In genomic region chr2:28348921-28349320, GRCh38 we compare ENCODE assay signal across 28 cellular contexts. TPM values are rescaled to one million over a fixed set of nuclear protein-coding genes. Genes with fewer than 3 reads are reported as not detected.
DNase-seq lines count a peak whose midpoint lies in the region; ATAC-seq and TF ChIP-seq lines count a peak whose summit lies in the region.
"Had no signal": no experiment of that assay in that cellular context is flagged by ENCODE, and none has a peak within 500 bp of the region (broad histone marks: within the 10 kb centered on the region; RNA-seq: fewer than 3 reads in every experiment).

No MANE protein-coding gene starts in this region.

- H3K27me3 Mint-ChIP-seq in activated naive CD4-positive, alpha-beta T cell treated with anti-CD3 and anti-CD28 coated beads, Interleukin-2, amount 10 ng/mL, durations not matched to agents 7 days and 5 days: peaks cover 27% of the 10 kb centered on the region
- no peaks in the 10 kb centered on the region for H3K27me3 Mint-ChIP-seq in activated naive CD8-positive, alpha-beta T cell treated with anti-CD3 and anti-CD28 coated beads, Interleukin-2, amount 10 ng/mL, durations not matched to agents 7 days and 5 days
- peaks cover 0 to 3% (median 0%) of the 10 kb centered on the region in 5 donors for H3K27me3 Mint-ChIP-seq in naive thymus-derived CD8-positive, alpha-beta T cell
- H3K27me3 Mint-ChIP-seq: activated B cell treated with CpG ODN at 0.5 μM for 24 hours; activated T-cell treated with anti-CD3 and anti-CD28 coated beads, Interleukin-2, amount 50 U/mL, for 24 hours; B cell; type B pancreatic cell had no signal

- peak overlapping the region; percentile 87 for H3K27ac Mint-ChIP-seq in activated naive CD4-positive, alpha-beta T cell treated with anti-CD3 and anti-CD28 coated beads, Interleukin-2, amount 10 ng/mL, durations not matched to agents 7 days and 5 days
- H3K27ac Mint-ChIP-seq in activated naive CD4-positive, alpha-beta T cell treated with anti-CD3 and anti-CD28 coated beads, Interleukin-2, amount 50 U/mL, for 72 hours: peak overlapping the region in 1 of 2 donors; percentile 83
- H3K27ac Mint-ChIP-seq in activated naive CD8-positive, alpha-beta T cell treated with anti-CD3 and anti-CD28 coated beads, Interleukin-2, amount 10 ng/mL, durations not matched to agents 7 days and 5 days: peak overlapping the region; percentile 77
- peak overlapping the region in 5 of 10 donors; percentile 53 to 94 (median 57) for H3K27ac Mint-ChIP-seq in naive thymus-derived CD8-positive, alpha-beta T cell
- H3K27ac Mint-ChIP-seq: activated B cell treated with CpG ODN at 0.5 μM for 24 hours, B cell, type B pancreatic cell had no signal

- H3K4me3 Mint-ChIP-seq in activated naive CD4-positive, alpha-beta T cell treated with anti-CD3 and anti-CD28 coated beads, Interleukin-2, amount 10 ng/mL, durations not matched to agents 7 days and 5 days: peak overlapping the region; percentile 47
- no peak overlapping the region for H3K4me3 Mint-ChIP-seq in activated naive CD8-positive, alpha-beta T cell treated with anti-CD3 and anti-CD28 coated beads, Interleukin-2, amount 10 ng/mL, durations not matched to agents 7 days and 5 days
- H3K4me3 Mint-ChIP-seq in naive thymus-derived CD8-positive, alpha-beta T cell: peak overlapping the region in 6 of 10 donors; percentile 8 to 58 (median 44)
- H3K4me3 Mint-ChIP-seq: activated B cell treated with CpG ODN at 0.5 μM for 24 hours, B cell, type B pancreatic cell had no signal

- intact Hi-C loops in vagina (cut with DNase I): loop anchor here (10.0 kb wide), 1 partner anchor 2004 kb away; the partner anchor contains the start of genes ADGRF3 and SELENOI
- intact Hi-C loops in prostate gland (cut with DNase I): loop anchor here (5.0 kb wide), 1 partner anchor 38 kb away; no protein-coding TSS in a partner anchor

- no peaks in the 10 kb centered on the region for H3K9me3 ChIP-seq in vagina
- no peaks in the 10 kb centered on the region for H3K9me3 ChIP-seq in prostate gland
- H3K9me3 ChIP-seq: ascending aorta, gastroesophageal sphincter had no signal

- H3K4me1 Mint-ChIP-seq in activated naive CD4-positive, alpha-beta T cell treated with anti-CD3 and anti-CD28 coated beads, Interleukin-2, amount 10 ng/mL, durations not matched to agents 7 days and 5 days: peaks cover 52% of the 10 kb centered on the region
- H3K4me1 Mint-ChIP-seq in activated naive CD8-positive, alpha-beta T cell treated with anti-CD3 and anti-CD28 coated beads, Interleukin-2, amount 10 ng/mL, durations not matched to agents 7 days and 5 days: peaks cover 9% of the 10 kb centered on the region
- peaks cover 12 to 31% (median 27%) of the 10 kb centered on the region in 4 donors for H3K4me1 Mint-ChIP-seq in naive thymus-derived CD8-positive, alpha-beta T cell
- H3K4me1 Mint-ChIP-seq: activated B cell treated with CpG ODN at 0.5 μM for 24 hours, B cell had no signal

- ATAC-seq in activated naive CD4-positive, alpha-beta T cell treated with anti-CD3 and anti-CD28 coated beads, Interleukin-2, amount 50 U/mL, for 72 hours: no peak
- ATAC-seq in activated naive CD8-positive, alpha-beta T cell treated with anti-CD3 and anti-CD28 coated beads, Interleukin-2, amount 10 ng/mL, durations not matched to agents 7 days and 5 days (ENCODE audit: low read depth): no peak
- no peak for ATAC-seq in naive thymus-derived CD8-positive, alpha-beta T cell
- ATAC-seq: gastroesophageal sphincter, Right ventricle myocardium inferior had no signal

- TF ChIP-seq POLR2A in vagina (IDR thresholded peaks at IDR 0.05) (no peak), prostate gland (IDR thresholded peaks at IDR 0.05) (no peak)

- peak overlapping the region; percentile 60 for H3K27ac ChIP-seq in vagina
- no peak overlapping the region for H3K27ac ChIP-seq in prostate gland
- H3K27ac ChIP-seq: ascending aorta, cardiac muscle cell, gastroesophageal sphincter, PC-9 had no signal

- no peaks in the 10 kb centered on the region for H3K9me3 Mint-ChIP-seq in activated naive CD4-positive, alpha-beta T cell treated with anti-CD3 and anti-CD28 coated beads, Interleukin-2, amount 10 ng/mL, durations not matched to agents 7 days and 5 days
- no peaks in the 10 kb centered on the region for H3K9me3 Mint-ChIP-seq in activated naive CD4-positive, alpha-beta T cell treated with anti-CD3 and anti-CD28 coated beads, Interleukin-2, amount 50 U/mL, for 72 hours
- H3K9me3 Mint-ChIP-seq in activated naive CD8-positive, alpha-beta T cell treated with anti-CD3 and anti-CD28 coated beads, Interleukin-2, amount 10 ng/mL, durations not matched to agents 7 days and 5 days: no peaks in the 10 kb centered on the region
- H3K9me3 Mint-ChIP-seq in naive thymus-derived CD8-positive, alpha-beta T cell: no peaks in the 10 kb centered on the region
- H3K9me3 Mint-ChIP-seq: activated B cell treated with CpG ODN at 0.5 μM for 24 hours; activated T-cell treated with anti-CD3 and anti-CD28 coated beads, Interleukin-2, amount 50 U/mL, for 24 hours; type B pancreatic cell had no signal

- POLR2A ChIA-PET in activated naive CD8-positive, alpha-beta T cell treated with anti-CD3 and anti-CD28 coated beads, Interleukin-2, amount 10 ng/mL, durations not matched to agents 7 days and 5 days (lab: Charles Lee): interaction anchor here (0.8 to 1.7 kb wide), 2 partner anchors 15 to 43 kb away, joined by 3 to 13 read pairs; partner anchors contain the start of gene FOSL2
- POLR2A ChIA-PET in naive thymus-derived CD8-positive, alpha-beta T cell (lab: Charles Lee): interaction anchor here (0.8 kb wide), 1 partner anchor 41 kb away, joined by 3 read pairs; no protein-coding TSS in a partner anchor

- peaks cover 8% of the 10 kb centered on the region for H3K36me3 Mint-ChIP-seq in activated naive CD4-positive, alpha-beta T cell treated with anti-CD3 and anti-CD28 coated beads, Interleukin-2, amount 10 ng/mL, durations not matched to agents 7 days and 5 days
- H3K36me3 Mint-ChIP-seq in activated naive CD4-positive, alpha-beta T cell treated with anti-CD3 and anti-CD28 coated beads, Interleukin-2, amount 50 U/mL, for 72 hours: no peaks in the 10 kb centered on the region
- no peaks in the 10 kb centered on the region for H3K36me3 Mint-ChIP-seq in activated naive CD8-positive, alpha-beta T cell treated with anti-CD3 and anti-CD28 coated beads, Interleukin-2, amount 10 ng/mL, durations not matched to agents 7 days and 5 days
- H3K36me3 Mint-ChIP-seq in naive thymus-derived CD8-positive, alpha-beta T cell: no peaks in the 10 kb centered on the region
- H3K36me3 Mint-ChIP-seq: type B pancreatic cell had no signal

- CTCF ChIA-PET in activated naive CD4-positive, alpha-beta T cell treated with anti-CD3 and anti-CD28 coated beads, Interleukin-2, amount 10 ng/mL, durations not matched to agents 7 days and 5 days (lab: Charles Lee): no interaction called here

- 95% methylated on average over 11 of the region's 11 CpGs for WGBS in prostate gland

- no peak overlapping the region for H3K4me3 ChIP-seq in vagina
- H3K4me3 ChIP-seq in prostate gland: no peak overlapping the region
- H3K4me3 ChIP-seq: ascending aorta, cardiac muscle cell, gastroesophageal sphincter, PC-9 had no signal

- H3K4me1 ChIP-seq in vagina: peaks cover 60% of the 10 kb centered on the region
- H3K4me1 ChIP-seq in prostate gland (replicated peaks): no peaks in the 10 kb centered on the region

- no peaks in the 10 kb centered on the region for H3K36me3 ChIP-seq in vagina
- H3K36me3 ChIP-seq in prostate gland: no peaks in the 10 kb centered on the region
- H3K36me3 ChIP-seq: ascending aorta, cardiac muscle cell, gastroesophageal sphincter had no signal

- no peaks in the 10 kb centered on the region for H3K27me3 ChIP-seq in vagina
- no peaks in the 10 kb centered on the region for H3K27me3 ChIP-seq in prostate gland (replicated peaks; ENCODE audit: insufficient read depth)
- H3K27me3 ChIP-seq: ascending aorta, cardiac muscle cell, gastroesophageal sphincter had no signal

- TF ChIP-seq CTCF in vagina (IDR thresholded peaks at IDR 0.05) (no peak), prostate gland (IDR thresholded peaks at IDR 0.05) (no peak)

- DNase-seq in activated naive CD4-positive, alpha-beta T cell treated with anti-CD3 and anti-CD28 coated beads, Interleukin-2, amount 10 ng/mL, durations not matched to agents 7 days and 5 days: no peak
- no peak for DNase-seq in activated naive CD4-positive, alpha-beta T cell treated with anti-CD3 and anti-CD28 coated beads, Interleukin-2, amount 50 U/mL, for 72 hours (ENCODE audit: low spot score in 2 of 2)
- no peak for DNase-seq in activated naive CD8-positive, alpha-beta T cell treated with anti-CD3 and anti-CD28 coated beads, Interleukin-2, amount 10 ng/mL, durations not matched to agents 7 days and 5 days
- no peak for DNase-seq in naive thymus-derived CD8-positive, alpha-beta T cell
- DNase-seq in vagina (ENCODE audit: extremely low spot score in 2 of 2): no peak
- no peak for DNase-seq in prostate gland (ENCODE audit: low spot score)
- no peak for DNase-seq in glomerular visceral epithelial cell (ENCODE audit: extremely low spot score)
- no peak for DNase-seq in pons (ENCODE audit: low spot score)
- DNase-seq: activated B cell treated with CpG ODN at 0.5 μM for 24 hours; activated naive CD4-positive, alpha-beta T cell treated with Interleukin-2 at 50 U/mL for 16 hours; activated T-cell treated with anti-CD3 and anti-CD28 coated beads, Interleukin-2, amount 50 U/mL, for 24 hours; hippocampal formation; Kasumi-1; mesenchymal stem cell; MV-4-11; NCI-H526; NK-92 treated with Interleukin-12 subunit alpha and Interleukin-12 subunit beta, amount 100 ng/mL, for 24 hours; PC-9; retina; small intestine; stimulated activated CD4-positive, alpha-beta T cell treated with anti-CD3 and anti-CD28 coated beads, Interleukin-2, amount 100 ng/mL, for 24 hours; substantia nigra had no signal

RNA-seq across cellular contexts. Expression of gene FOSL2, which starts 43.7 kb away (rescaled TPM):
- total RNA-seq in activated naive CD4-positive, alpha-beta T cell treated with anti-CD3 and anti-CD28 coated beads, Interleukin-2, amount 50 U/mL, for 72 hours: 100 to 1,000 TPM in 1 of 2 donors, 10 to 100 TPM in 1; 99.3 to 153 TPM
- total RNA-seq in activated naive CD8-positive, alpha-beta T cell treated with anti-CD3 and anti-CD28 coated beads, Interleukin-2, amount 10 ng/mL, durations not matched to agents 7 days and 5 days: 10 to 100 TPM; 24.9 to 30.1 TPM
- 1 to 10 TPM; 1.2 to 1.6 TPM for total RNA-seq in naive thymus-derived CD8-positive, alpha-beta T cell
- 1 to 10 TPM in 1 of 3 donors, under 1 TPM in 2; 0.46 to 6.5 (median 0.85) TPM for polyA plus RNA-seq in naive thymus-derived CD8-positive, alpha-beta T cell
- total RNA-seq in vagina (213 TPM), prostate gland (10 to 100 TPM; 57.4 to 94.2 TPM)

Comparison
In these comparisons a context has a peak if more than half of its experiments do, and no peak if none do; other contexts are left out.
1. RNA of gene FOSL2, which starts 43.7 kb away (total RNA-seq): 213 TPM in vagina (single experiment), 99.3 to 153 TPM in activated naive CD4-positive, alpha-beta T cell treated with anti-CD3 and anti-CD28 coated beads, Interleukin-2, amount 50 U/mL, for 72 hours, 57.4 to 94.2 TPM in prostate gland and 24.9 to 30.1 TPM in activated naive CD8-positive, alpha-beta T cell treated with anti-CD3 and anti-CD28 coated beads, Interleukin-2, amount 10 ng/mL, durations not matched to agents 7 days and 5 days; 1.2 to 1.6 TPM in naive thymus-derived CD8-positive, alpha-beta T cell; every median in the first group is over 4 times any median in the second.